8 cellular contexts compared by ENCODE assay signal in the genomic region with DNA sequence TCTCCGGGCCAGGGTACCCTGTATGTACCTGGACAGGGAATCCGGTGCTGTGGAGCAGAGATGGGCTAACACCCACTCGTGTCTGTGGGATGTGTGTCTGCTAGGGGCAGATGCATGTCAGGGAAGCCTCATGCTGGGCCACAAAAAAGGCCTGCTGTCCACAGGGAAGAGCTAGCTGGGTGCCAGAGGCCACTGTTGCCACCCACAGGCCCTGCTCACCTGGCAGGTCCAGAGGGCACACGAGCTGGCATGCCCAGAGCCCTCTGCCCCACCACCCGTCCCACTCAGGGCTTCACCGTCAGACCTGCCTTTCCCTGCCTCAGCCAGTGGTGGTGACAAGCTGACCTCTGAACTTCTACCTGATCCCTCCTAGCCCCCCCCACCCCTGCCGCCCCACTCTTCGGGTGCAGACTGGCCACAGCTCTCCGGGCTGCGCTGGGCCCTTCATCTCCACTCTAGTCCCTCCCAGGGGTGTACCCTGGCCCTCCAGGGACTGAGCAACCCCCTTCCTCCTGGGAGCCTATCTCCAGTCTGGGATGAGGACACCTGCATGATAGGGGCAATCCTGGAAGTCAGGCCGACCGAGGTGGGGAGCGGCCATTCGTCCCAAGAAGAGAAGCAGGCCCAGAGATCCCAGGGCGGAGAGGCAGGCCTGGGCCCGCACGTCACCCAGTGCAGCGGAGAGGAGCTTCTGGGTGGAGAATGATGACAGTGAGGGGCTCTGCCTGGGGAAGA.
DNase-seq lines count a peak whose midpoint lies in the region; ATAC-seq and TF ChIP-seq lines count a peak whose summit lies in the region.

No MANE protein-coding gene starts in this region.

- POLR2A ChIA-PET in AG04449 (lab: Yijun Ruan, JAX): interaction anchor here (1.1 to 2.8 kb wide), 9 partner anchors 7 to 71 kb away, joined by 3 to 11 read pairs (median 6); partner anchors contain the start of genes GATD1, PNPLA2 and RPLP2

- DNase-seq in AG04449 (ENCODE audit: low read depth, low spot score): no peak
- DNase-seq in caudate nucleus (lab: John Stamatoyannopoulos, UW): no peak
- DNase-seq in posterior cingulate gyrus: no peak
- no peak for DNase-seq in NCI-H526 treated with DMSO at 0.1 percent for 48 hours (lab: John Stamatoyannopoulos, UW)
- no peak for DNase-seq in NCI-H2227 treated with DMSO at 0.1 percent for 48 hours (lab: John Stamatoyannopoulos, UW)

- H3K4me3 ChIP-seq in AG04449 (ENCODE audit: low read depth, low read length): peak overlapping the region; percentile 81
- H3K4me3 ChIP-seq in HUES6 (ENCODE audit: low read depth, low read length): peak overlapping the region; percentile 98
- H3K4me3 ChIP-seq in mucosa of stomach (ENCODE audit: low read length): peak overlapping the region; percentile 73

- H3K27ac ChIP-seq in HUES6 (ENCODE audit: low read depth, low read length) (no peak overlapping the region), caudate nucleus (ENCODE audit: low read depth, low read length) (peak overlapping the region; percentile 80)

- peaks cover 19% of the 10 kb centered on the region for H3K4me1 ChIP-seq in HUES6 (ENCODE audit: control insufficient read depth, insufficient read depth, low read length)
- peaks cover 29% of the 10 kb centered on the region for H3K4me1 ChIP-seq in mucosa of stomach (ENCODE audit: control insufficient read depth, insufficient read depth, low read length)

- H3K9ac ChIP-seq in HUES6 (ENCODE audit: low read length): peak overlapping the region; percentile 88
- H3K9ac ChIP-seq in mucosa of stomach (ENCODE audit: low read length): peak overlapping the region; percentile 65

- no peaks in the 10 kb centered on the region for H3K27me3 ChIP-seq in HUES6 (ENCODE audit: control insufficient read depth, insufficient read depth, low read length)
- H3K27me3 ChIP-seq in mucosa of stomach (ENCODE audit: control insufficient read depth, insufficient read depth, low read length): no peaks in the 10 kb centered on the region

- TF ChIP-seq CTCF in AG04449 (IDR thresholded peaks at IDR 0.05; ENCODE audit: insufficient read depth, low read length, missing control alignments): no peak

- H3K9me3 ChIP-seq in HUES6 (ENCODE audit: control insufficient read depth, insufficient read depth, low read depth, low read length): no peaks in the 10 kb centered on the region
- no peaks in the 10 kb centered on the region for H3K9me3 ChIP-seq in mucosa of stomach (ENCODE audit: control insufficient read depth, low read length)

- peaks cover 41% of the 10 kb centered on the region for H3K36me3 ChIP-seq in HUES6 (ENCODE audit: control insufficient read depth, insufficient read depth, low read length)
- H3K36me3 ChIP-seq in mucosa of stomach (ENCODE audit: control insufficient read depth, insufficient read depth, low read length): no peaks in the 10 kb centered on the region

- CTCF ChIA-PET in AG04449 (lab: Yijun Ruan, JAX): interaction anchor here (0.9 to 1.5 kb wide), 6 partner anchors 9 to 35 kb away, joined by 3 to 6 read pairs (median 3); no protein-coding TSS in a partner anchor

- ATAC-seq in GM18498 (IDR thresholded peaks at IDR 0.05; ENCODE audit: unreplicated experiment): no peak

- intact Hi-C loops in posterior cingulate gyrus (cut with DNase I): no loop called here
